ENCODE assay signal across 7 cellular contexts in genomic region chr17:5771271-5771577, GRCh38.
DNase-seq lines count a peak whose midpoint lies in the region; TF ChIP-seq lines count a peak whose summit lies in the region.
"Not testable (repeated sequence)": the region's sequence is repeated elsewhere in the genome, so short reads cannot be mapped to it uniquely, and the experiment has no call there.

No MANE protein-coding gene starts in this region.

- WGBS in endodermal cell (ENCODE audit: insufficient coverage in 1 of 2, insufficient read length in 1 of 2), 2 experiments: 70 to 100% methylated on average over 2 to 35 of the region's 36 CpGs
- 20% methylated on average over 7 of the region's 36 CpGs for WGBS in hepatocyte (ENCODE audit: low lambda C conversion rate, missing lambda C conversion rate)
- WGBS in mesodermal cell (ENCODE audit: insufficient coverage in 2 of 2), 2 experiments: 47 to 51% methylated on average over 9 to 30 of the region's 36 CpGs
- WGBS in neuronal stem cell (ENCODE audit: extremely low coverage in 2 of 2, insufficient read length in 2 of 2, insufficient replicate concordance in 1 of 2), 2 donors: no CpG with 5 or more reads among the region's 36 CpGs
- 26% methylated on average over 22 of the region's 36 CpGs for WGBS in smooth muscle cell (ENCODE audit: low lambda C conversion rate)

- H3K4me2 ChIP-seq in hepatocyte (peak overlapping the region; percentile 68), smooth muscle cell (peak overlapping the region; percentile 59)
- H3K4me2 ChIP-seq in neuronal stem cell (ENCODE audit: insufficient read depth, low read length, poor library complexity, severe bottlenecking): not testable (repeated sequence)

- H3K9me2 ChIP-seq in hepatocyte (replicated peaks; ENCODE audit: insufficient read depth): not testable (repeated sequence)

- peak overlapping the region; percentile 21 for H3K4me3 Mint-ChIP-seq in endodermal cell

- peak overlapping the region; percentile 50 for H3K18ac ChIP-seq in neuronal stem cell (ENCODE audit: low read length)

- not testable (repeated sequence) for H2AK5ac ChIP-seq in neuronal stem cell (ENCODE audit: low read depth, low read length)

- H3K9me3 ChIP-seq in SJCRH30 (replicated peaks); endodermal cell (ENCODE audit: control insufficient read depth, low read length); hepatocyte (ENCODE audit: low read depth); mesodermal cell (ENCODE audit: control insufficient read depth, low read length); neuronal stem cell (replicated peaks in 1 of 2; ENCODE audit: control insufficient read depth in 2 of 2, insufficient read depth in 1 of 2, low read depth in 1 of 2, low read length in 2 of 2); smooth muscle cell (replicated peaks; ENCODE audit: low read depth): not testable (repeated sequence)

- H3K79me1 ChIP-seq in neuronal stem cell (ENCODE audit: low read depth, low read length): not testable (repeated sequence)

- H3K27me3 ChIP-seq in H7 (ENCODE audit: control insufficient read depth, insufficient read depth, low read length); SJCRH30; endodermal cell (ENCODE audit: control insufficient read depth, insufficient read depth, low read length, poor library complexity, severe bottlenecking): not testable (repeated sequence)
- H3K27me3 ChIP-seq in hepatocyte (peaks cover 22% of the 10 kb centered on the region), neuronal stem cell (ENCODE audit: control insufficient read depth in 3 of 3, insufficient read depth in 3 of 3, low read depth in 1 of 3, low read length in 3 of 3) (peaks cover 0 to 12% (median 0%) of the 10 kb centered on the region in 3 experiments), smooth muscle cell (ENCODE audit: low read depth) (peaks cover 47% of the 10 kb centered on the region)

- H3K23ac ChIP-seq in neuronal stem cell (ENCODE audit: low read depth, low read length, poor library complexity): not testable (repeated sequence)

- not testable (repeated sequence) for H3K27ac Mint-ChIP-seq in endodermal cell

- not testable (repeated sequence) for H2BK5ac ChIP-seq in neuronal stem cell (ENCODE audit: low read length)

- peak; percentile 36 for DNase-seq in H7
- peak; percentile 67 to 69 for DNase-seq in SJCRH30
- not testable (repeated sequence) for DNase-seq in endodermal cell; hepatocyte (ENCODE audit: low spot score); neuronal stem cell (ENCODE audit: low spot score); smooth muscle cell (lab: John Stamatoyannopoulos, UW; ENCODE audit: unreplicated experiment)

- H3K27ac ChIP-seq in SJCRH30: peak overlapping the region; percentile 97
- H3K27ac ChIP-seq in endodermal cell (ENCODE audit: low read depth, low read length): peak overlapping the region; percentile 99
- H3K27ac ChIP-seq in hepatocyte; mesodermal cell (ENCODE audit: low read depth, low read length, severe bottlenecking); neuronal stem cell (replicated peaks; ENCODE audit: low read length); smooth muscle cell (ENCODE audit: low read depth): not testable (repeated sequence)

- not testable (repeated sequence) for H3F3A ChIP-seq in smooth muscle cell (ENCODE audit: low read depth)

- H4K91ac ChIP-seq in neuronal stem cell (ENCODE audit: low read depth, low read length, poor library complexity): not testable (repeated sequence)

- H2BK15ac ChIP-seq in neuronal stem cell (ENCODE audit: low read length): not testable (repeated sequence)

- H3K4me1 ChIP-seq in SJCRH30: peaks cover 10% of the 10 kb centered on the region
- H3K4me1 ChIP-seq in endodermal cell (ENCODE audit: control insufficient read depth, insufficient read depth, low read length); hepatocyte (ENCODE audit: insufficient read depth); smooth muscle cell (ENCODE audit: low read depth): not testable (repeated sequence)
- peaks cover 11% of the 10 kb centered on the region for H3K4me1 ChIP-seq in mesodermal cell (ENCODE audit: control insufficient read depth, insufficient read depth, low read length, poor library complexity, severe bottlenecking)
- H3K4me1 ChIP-seq in neuronal stem cell (ENCODE audit: control insufficient read depth in 2 of 2, insufficient read depth in 1 of 2, low read depth in 1 of 2, low read length in 2 of 2): peaks cover 15 to 20% of the 10 kb centered on the region in 2 donors

- not testable (repeated sequence) for H4K8ac ChIP-seq in neuronal stem cell (ENCODE audit: low read depth, low read length)

- H2AFZ ChIP-seq in hepatocyte; smooth muscle cell (ENCODE audit: low read depth): not testable (repeated sequence)
- H2AFZ ChIP-seq in neuronal stem cell (ENCODE audit: low read length): peak overlapping the region; percentile 84

- not testable (repeated sequence) for H2BK12ac ChIP-seq in neuronal stem cell (ENCODE audit: low read length)

- TF ChIP-seq CTCF in endodermal cell (conservative IDR thresholded peaks at IDR 0.05); hepatocyte (IDR thresholded peaks at IDR 0.05; ENCODE audit: poor library complexity); smooth muscle cell (IDR thresholded peaks at IDR 0.05; ENCODE audit: borderline replicate concordance, insufficient read depth, poor library complexity, severe bottlenecking): not testable (repeated sequence)

- not testable (repeated sequence) for H4K20me1 ChIP-seq in hepatocyte (ENCODE audit: insufficient read depth, poor library complexity, severe bottlenecking); smooth muscle cell (ENCODE audit: low read depth)

- H3K36me3 ChIP-seq in H7 (replicated peaks; ENCODE audit: control insufficient read depth, insufficient read depth, low read length); SJCRH30; endodermal cell (ENCODE audit: control insufficient read depth, insufficient read depth, low read length); hepatocyte (replicated peaks; ENCODE audit: insufficient read depth, low read depth); mesodermal cell (ENCODE audit: control insufficient read depth, insufficient read depth, low read length); neuronal stem cell (replicated peaks in 1 of 2; ENCODE audit: control insufficient read depth in 2 of 2, insufficient read depth in 2 of 2, low read length in 2 of 2); smooth muscle cell (ENCODE audit: low read depth): not testable (repeated sequence)

- peaks cover 36% of the 10 kb centered on the region for H3K27me3 Mint-ChIP-seq in endodermal cell (ENCODE audit: insufficient read depth)

- H3K4me3 ChIP-seq in H7 (ENCODE audit: insufficient read depth, low read depth, low read length); endodermal cell (ENCODE audit: low read length); hepatocyte: not testable (repeated sequence)
- H3K4me3 ChIP-seq in SJCRH30 (peak overlapping the region; percentile 62), mesodermal cell (ENCODE audit: extremely low read depth, insufficient read depth, low read length, poor library complexity, severe bottlenecking) (peak overlapping the region; percentile 8), neuronal stem cell (ENCODE audit: low read length in 2 of 2) (peak overlapping the region in 1 of 2 donors; percentile 41), smooth muscle cell (peak overlapping the region; percentile 18)

- not testable (repeated sequence) for H3K14ac ChIP-seq in neuronal stem cell (ENCODE audit: low read length)

- H2BK120ac ChIP-seq in neuronal stem cell (ENCODE audit: low read depth, low read length): not testable (repeated sequence)

- not testable (repeated sequence) for H3K4me1 Mint-ChIP-seq in endodermal cell

- H3K36me3 Mint-ChIP-seq in endodermal cell (ENCODE audit: low read depth): not testable (repeated sequence)

- H3K4ac ChIP-seq in neuronal stem cell (ENCODE audit: low read length): not testable (repeated sequence)

- H3K9ac ChIP-seq in endodermal cell (ENCODE audit: extremely low read depth, low read length, poor library complexity, severe bottlenecking); neuronal stem cell (ENCODE audit: low read depth, low read length, poor library complexity); smooth muscle cell (ENCODE audit: low read depth): not testable (repeated sequence)

- peaks cover 12% of the 10 kb centered on the region for H3K9me3 Mint-ChIP-seq in endodermal cell

- H3K79me2 ChIP-seq in hepatocyte; smooth muscle cell (ENCODE audit: low read depth): not testable (repeated sequence)
